Comparison of ENCODE assay signal across 23 cellular contexts in genomic region chr21:44791993-44792392, GRCh38. TPM values are rescaled to one million over a fixed set of nuclear protein-coding genes. Genes with fewer than 3 reads are reported as not detected.
DNase-seq lines count a peak whose midpoint lies in the region; ATAC-seq and TF ChIP-seq lines count a peak whose summit lies in the region.
"Had no signal": no experiment of that assay in that cellular context is flagged by ENCODE, and none has a peak within 500 bp of the region (broad histone marks: within the 10 kb centered on the region; RNA-seq: fewer than 3 reads in every experiment).

No MANE protein-coding gene starts in this region.

- WGBS in hepatocyte (ENCODE audit: low lambda C conversion rate, missing lambda C conversion rate) = 95% methylated on average over 5 of the region's 5 CpGs

- H3K9me3 ChIP-seq in hepatocyte (ENCODE audit: low read depth) = no peaks in the 10 kb centered on the region
- H3K9me3 ChIP-seq: SK-N-SH had no signal

- H3K27ac ChIP-seq in hepatocyte = peak overlapping the region; percentile 66
- H3K27ac ChIP-seq: PC-9, RWPE1 had no signal

- H3K27me3 Mint-ChIP-seq in activated T-cell treated with anti-CD3 and anti-CD28 coated beads, Interleukin-2, amount 50 U/mL, for 72 hours (ENCODE audit: low read depth) = no peaks in the 10 kb centered on the region
- H3K27me3 Mint-ChIP-seq in HFFc6 (ENCODE audit: insufficient read depth) = peaks cover 2% of the 10 kb centered on the region
- no peaks in the 10 kb centered on the region for H3K27me3 Mint-ChIP-seq in T-helper 2 cell treated with Interferon-gamma antibody and Interleukin-4, amounts not matched to agents 5 μg/mL and 100 μg/mL, for 36 hours (ENCODE audit: low read depth)
- H3K27me3 Mint-ChIP-seq: B cell had no signal

- H3K4me1 Mint-ChIP-seq in activated T-cell treated with anti-CD3 and anti-CD28 coated beads, Interleukin-2, amount 50 U/mL, for 72 hours (ENCODE audit: low read depth) = peaks cover 62% of the 10 kb centered on the region
- H3K4me1 Mint-ChIP-seq in HFFc6 (ENCODE audit: low read depth) = peaks cover 46% of the 10 kb centered on the region
- peaks cover 19% of the 10 kb centered on the region for H3K4me1 Mint-ChIP-seq in T-helper 2 cell treated with Interferon-gamma antibody and Interleukin-4, amounts not matched to agents 5 μg/mL and 100 μg/mL, for 36 hours (ENCODE audit: low read depth)

- H3K9me2 ChIP-seq in hepatocyte (replicated peaks; ENCODE audit: insufficient read depth) = no peaks in the 10 kb centered on the region
- H3K9me2 ChIP-seq: SK-N-SH had no signal

- H4K20me1 ChIP-seq in hepatocyte (ENCODE audit: insufficient read depth, poor library complexity, severe bottlenecking) = peaks cover 8% of the 10 kb centered on the region

- H3K4me1 ChIP-seq in hepatocyte (ENCODE audit: insufficient read depth) = peaks cover 9% of the 10 kb centered on the region

- H3K36me3 ChIP-seq in hepatocyte (replicated peaks; ENCODE audit: insufficient read depth, low read depth) = no peaks in the 10 kb centered on the region

- no peak overlapping the region for H3K4me2 ChIP-seq in hepatocyte
- H3K4me2 ChIP-seq: PC-9, SK-N-SH had no signal

- no peak for DNase-seq in activated T-cell treated with anti-CD3 and anti-CD28 coated beads, Interleukin-2, amount 50 U/mL, for 72 hours
- DNase-seq in activated T-cell treated with anti-CD3 and anti-CD28 coated beads for 4 hours (no peak), HFFc6 (no peak), hepatocyte (ENCODE audit: low spot score) (no peak), COLO668 (lab: John Stamatoyannopoulos, UW; ENCODE audit: unreplicated experiment) (no peak)
- DNase-seq in T-helper 2 cell treated with Interferon-gamma antibody and Interleukin-4, amounts not matched to agents 5 μg/mL and 100 μg/mL, for 36 hours (ENCODE audit: low spot score) = no peak
- DNase-seq: COR-L47, DMS 273 treated with DMSO at 0.1 percent for 48 hours, DMS79 treated with DMSO at 0.1 percent for 48 hours, KBM-7, NCI-H1092, NCI-H1436, NCI-H187 treated with DMSO at 0.1 percent for 48 hours, NCI-H2227 treated with DMSO at 0.1 percent for 48 hours, NCI-H510A treated with DMSO at 0.1 percent for 48 hours, NCI-H748 treated with DMSO at 0.1 percent for 48 hours, PC-9, SHP77 treated with DMSO at 0.1 percent for 48 hours, SK-N-SH had no signal

- no peak overlapping the region for H3K4me3 ChIP-seq in hepatocyte
- H3K4me3 ChIP-seq: PC-9 had no signal

- no peak overlapping the region for H3K4me3 Mint-ChIP-seq in activated T-cell treated with anti-CD3 and anti-CD28 coated beads, Interleukin-2, amount 50 U/mL, for 72 hours
- H3K4me3 Mint-ChIP-seq in HFFc6 = no peak overlapping the region
- H3K4me3 Mint-ChIP-seq in T-helper 2 cell treated with Interferon-gamma antibody and Interleukin-4, amounts not matched to agents 5 μg/mL and 100 μg/mL, for 36 hours = no peak overlapping the region
- H3K4me3 Mint-ChIP-seq: B cell, CD14-positive monocyte had no signal

- TF ChIP-seq CTCF in HFFc6 (IDR thresholded peaks at IDR 0.05) (no peak), hepatocyte (IDR thresholded peaks at IDR 0.05; ENCODE audit: poor library complexity) (no peak)

- H3K9me3 Mint-ChIP-seq in activated T-cell treated with anti-CD3 and anti-CD28 coated beads, Interleukin-2, amount 50 U/mL, for 72 hours = no peaks in the 10 kb centered on the region
- no peaks in the 10 kb centered on the region for H3K9me3 Mint-ChIP-seq in HFFc6
- H3K9me3 Mint-ChIP-seq in T-helper 2 cell treated with Interferon-gamma antibody and Interleukin-4, amounts not matched to agents 5 μg/mL and 100 μg/mL, for 36 hours = no peaks in the 10 kb centered on the region
- H3K9me3 Mint-ChIP-seq: CD14-positive monocyte had no signal

- no peak for ATAC-seq in activated T-cell treated with anti-CD3 and anti-CD28 coated beads, Interleukin-2, amount 50 U/mL, for 72 hours (replicated peaks in 1 of 2)
- no peak for ATAC-seq in GM18498 (IDR thresholded peaks at IDR 0.05; ENCODE audit: unreplicated experiment)

- H3K36me3 Mint-ChIP-seq in activated T-cell treated with anti-CD3 and anti-CD28 coated beads, Interleukin-2, amount 50 U/mL, for 72 hours (ENCODE audit: insufficient read depth in 2 of 2) = peaks cover 10 to 11% of the 10 kb centered on the region in 2 donors
- peaks cover 4% of the 10 kb centered on the region for H3K36me3 Mint-ChIP-seq in HFFc6 (ENCODE audit: low read depth)
- H3K36me3 Mint-ChIP-seq in T-helper 2 cell treated with Interferon-gamma antibody and Interleukin-4, amounts not matched to agents 5 μg/mL and 100 μg/mL, for 36 hours (ENCODE audit: low read depth) = peaks cover 24% of the 10 kb centered on the region

- no peak overlapping the region for H2AFZ ChIP-seq in hepatocyte
- H2AFZ ChIP-seq: PC-9 had no signal

- no peaks in the 10 kb centered on the region for H3K27me3 ChIP-seq in hepatocyte

- H3K79me2 ChIP-seq in hepatocyte = peaks cover 89% of the 10 kb centered on the region

- peak overlapping the region; percentile 68 for H3K27ac Mint-ChIP-seq in activated T-cell treated with anti-CD3 and anti-CD28 coated beads, Interleukin-2, amount 50 U/mL, for 72 hours
- 0 out of 2 replicates have a peak overlapping the region, but pooled peaks have one; percentile 29 for H3K27ac Mint-ChIP-seq in HFFc6
- no peak overlapping the region for H3K27ac Mint-ChIP-seq in T-helper 2 cell treated with Interferon-gamma antibody and Interleukin-4, amounts not matched to agents 5 μg/mL and 100 μg/mL, for 36 hours
- H3K27ac Mint-ChIP-seq: B cell had no signal

RNA-seq across cellular contexts. Expression of gene UBE2G2, which starts 9.6 kb away (rescaled TPM):
- total RNA-seq in activated T-cell treated with anti-CD3 and anti-CD28 coated beads, Interleukin-2, amount 50 U/mL, for 72 hours = 10 to 100 TPM; 85.2 to 95.6 TPM
- total RNA-seq in HFFc6 (2021; fragmentation: NEBNext Ultra II Directional; extraction: Animal tissue kit (Norgen Biotek cat#: 25700)) = 10 to 100 TPM; 53.5 to 73.3 (median 61.0) TPM
- total RNA-seq in hepatocyte = 45.8 and 61.6 TPM in 2 replicates
- 50.4 and 55.2 TPM in 2 replicates for polyA plus RNA-seq in hepatocyte

RNA-seq across cellular contexts. Expression of gene SUMO3, which starts 25.9 kb away (rescaled TPM):
- 10 to 100 TPM; 60.1 to 67.8 TPM for total RNA-seq in activated T-cell treated with anti-CD3 and anti-CD28 coated beads, Interleukin-2, amount 50 U/mL, for 72 hours
- total RNA-seq in HFFc6 (2021; fragmentation: NEBNext Ultra II Directional; extraction: Animal tissue kit (Norgen Biotek cat#: 25700)) = 100 to 1,000 TPM; 116 to 160 (median 147) TPM
- 68.5 and 77.2 TPM in 2 replicates for total RNA-seq in hepatocyte
- 97.0 and 107 TPM in 2 replicates for polyA plus RNA-seq in hepatocyte
